ENCODE assay signal across 16 cellular contexts in the genomic region with DNA sequence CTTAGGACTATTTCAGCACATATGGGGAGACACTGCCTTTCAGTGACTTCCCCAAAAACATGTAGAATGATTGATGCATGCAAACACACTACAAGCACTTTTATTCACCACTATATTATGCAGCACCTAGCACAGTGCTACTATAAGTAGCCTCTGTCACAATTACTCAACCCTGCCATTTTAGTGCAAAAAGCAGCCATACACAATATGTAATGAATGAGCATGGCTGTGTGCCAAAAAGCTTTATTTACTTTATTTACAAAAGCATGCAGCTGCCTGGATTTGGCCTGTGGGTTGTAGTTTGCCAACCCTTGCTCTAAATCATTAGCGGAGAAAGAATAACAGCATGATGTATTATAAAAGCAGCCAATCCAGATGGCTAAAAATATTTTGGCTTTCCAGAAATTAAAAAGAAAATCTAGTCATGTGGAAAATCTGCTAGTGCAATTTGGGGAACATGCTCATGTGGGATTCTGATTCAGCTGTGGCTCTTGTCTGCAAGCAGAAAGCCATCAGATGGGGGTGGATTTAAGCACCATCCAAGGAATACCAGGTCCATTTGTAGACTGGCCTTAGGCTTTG.
DNase-seq lines count a peak whose midpoint lies in the region; ATAC-seq and TF ChIP-seq lines count a peak whose summit lies in the region.
"Had no signal": no experiment of that assay in that cellular context is flagged by ENCODE, and none has a peak within 500 bp of the region (broad histone marks: within the 10 kb centered on the region; RNA-seq: fewer than 3 reads in every experiment).

No MANE protein-coding gene starts in this region.

- H2AFZ ChIP-seq in Karpas-422 (ENCODE audit: low read length) (no peak overlapping the region), PC-3 (ENCODE audit: low read length) (no peak overlapping the region)

- DNase-seq in A673 (ENCODE audit: low spot score) (peak; percentile 5), Karpas-422 (peak; percentile 70), NCI-H2107 (lab: John Stamatoyannopoulos, UW) (peak; percentile 61), PC-3 (peak; percentile 72), GM19240 (ENCODE audit: insufficient read length, low spot score) (no peak), HCEC 1CT (no peak)
- no peak for DNase-seq in activated CD4-positive, alpha-beta memory T cell treated with anti-CD3 and anti-CD28 coated beads for 36 hours
- DNase-seq: cortex of kidney, gastrocnemius medialis, GDM1, natural killer cell, transverse colon had no signal

- H3K27ac ChIP-seq in A673 (ENCODE audit: low read depth, low read length, poor library complexity, severe bottlenecking) (no peak overlapping the region), Karpas-422 (ENCODE audit: low read length) (no peak overlapping the region), PC-3 (ENCODE audit: low read length) (no peak overlapping the region)
- H3K27ac ChIP-seq: gastrocnemius medialis, skin epidermis, transverse colon had no signal

- no peaks in the 10 kb centered on the region for H3F3A ChIP-seq in PC-3 (ENCODE audit: low read length, unreplicated experiment)

- BruUV-seq in A673 (replicated peaks; lab: Mats Ljungman, UMichigan) (no TSS peak), PC-3 (replicated peaks; lab: Mats Ljungman, UMichigan) (no TSS peak)

- CTCF ChIA-PET in A673 (lab: Charles Lee) = no interaction called here
- CTCF ChIA-PET in PC-3 (lab: Charles Lee) = no interaction called here
- CTCF ChIA-PET in activated CD4-positive, alpha-beta memory T cell treated with anti-CD3 and anti-CD28 coated beads for 36 hours (lab: Charles Lee) = no interaction called here

- no peak overlapping the region for H3K27ac Mint-ChIP-seq in activated CD4-positive, alpha-beta memory T cell treated with anti-CD3 and anti-CD28 coated beads for 36 hours
- H3K27ac Mint-ChIP-seq: natural killer cell; T-helper 2 cell treated with Interferon-gamma antibody and Interleukin-4, amounts not matched to agents 5 μg/mL and 100 μg/mL, for 36 hours had no signal

- H3K4me1 ChIP-seq in A673 (ENCODE audit: insufficient read depth, low read length, poor library complexity, severe bottlenecking) (no peaks in the 10 kb centered on the region), Karpas-422 (ENCODE audit: low read length) (peaks cover 14% of the 10 kb centered on the region), PC-3 (ENCODE audit: insufficient read depth, low read length) (peaks cover 39% of the 10 kb centered on the region)
- H3K4me1 ChIP-seq: gastrocnemius medialis had no signal

- no peaks in the 10 kb centered on the region for H3K36me3 Mint-ChIP-seq in activated CD4-positive, alpha-beta memory T cell treated with anti-CD3 and anti-CD28 coated beads for 36 hours
- H3K36me3 Mint-ChIP-seq: natural killer cell had no signal

- H3K79me2 ChIP-seq in Karpas-422 (ENCODE audit: low read length) (no peaks in the 10 kb centered on the region), PC-3 (ENCODE audit: low read length) (no peaks in the 10 kb centered on the region)

- peak overlapping the region; percentile 45 for H3K4me2 ChIP-seq in Karpas-422 (ENCODE audit: low read depth, low read length, poor library complexity, severe bottlenecking)
- no peak overlapping the region for H3K4me2 ChIP-seq in PC-3 (ENCODE audit: low read length)

- no peaks in the 10 kb centered on the region for H3K27me3 ChIP-seq in A673 (replicated peaks; ENCODE audit: insufficient read depth, low read depth, low read length, poor library complexity)
- no peaks in the 10 kb centered on the region for H3K27me3 ChIP-seq in Karpas-422 (ENCODE audit: low read length)
- H3K27me3 ChIP-seq in PC-3 (ENCODE audit: low read length) = no peaks in the 10 kb centered on the region
- H3K27me3 ChIP-seq: gastrocnemius medialis, transverse colon had no signal

- TF ChIP-seq CTCF in A673 (conservative IDR thresholded peaks at IDR 0.05; ENCODE audit: low read depth, low read length) = no peak
- TF ChIP-seq CTCF in PC-3 (conservative IDR thresholded peaks at IDR 0.05; ENCODE audit: low read depth, low read length) = no peak

- H4K20me1 ChIP-seq in Karpas-422 (ENCODE audit: insufficient read depth, low read depth, low read length) (no peaks in the 10 kb centered on the region), PC-3 (ENCODE audit: low read length) (no peaks in the 10 kb centered on the region)

- H3K9me3 ChIP-seq in A673 (ENCODE audit: low read depth, low read length, poor library complexity, severe bottlenecking) (no peaks in the 10 kb centered on the region), Karpas-422 (ENCODE audit: low read length) (no peaks in the 10 kb centered on the region), PC-3 (ENCODE audit: low read length) (no peaks in the 10 kb centered on the region)
- H3K9me3 ChIP-seq: gastrocnemius medialis, transverse colon had no signal

- H3K4me3 ChIP-seq in A673 (ENCODE audit: low read depth, low read length, poor library complexity, severe bottlenecking) (no peak overlapping the region), Karpas-422 (ENCODE audit: low read length) (0 out of 2 replicates have a peak overlapping the region, but pooled peaks have one; percentile 1), PC-3 (ENCODE audit: low read length) (no peak overlapping the region)
- H3K4me3 ChIP-seq: gastrocnemius medialis, skin epidermis, transverse colon had no signal

- H3K9me2 ChIP-seq in Karpas-422 (replicated peaks; ENCODE audit: insufficient read depth, low read length) (no peaks in the 10 kb centered on the region), PC-3 (replicated peaks; ENCODE audit: low read length) (no peaks in the 10 kb centered on the region)

- H3K9ac ChIP-seq in Karpas-422 (ENCODE audit: low read length) (no peak overlapping the region), PC-3 (ENCODE audit: low read length) (no peak overlapping the region)

- POLR2A ChIA-PET in A673 (lab: Charles Lee; ENCODE audit: low non-redundant PET) = no interaction called here
- POLR2A ChIA-PET in PC-3 (lab: Charles Lee; ENCODE audit: unreplicated experiment) = interaction anchor here (0.6 kb wide), 1 partner anchor 16 kb away, joined by 3 read pairs; no protein-coding TSS in a partner anchor
- POLR2A ChIA-PET in activated CD4-positive, alpha-beta memory T cell treated with anti-CD3 and anti-CD28 coated beads for 36 hours (lab: Charles Lee) = no interaction called here

- no peak for ATAC-seq in PC-3
- no peak for ATAC-seq in GM18502 (IDR thresholded peaks at IDR 0.05; ENCODE audit: poor library complexity, unreplicated experiment)
- ATAC-seq: gastrocnemius medialis, natural killer cell, Panc1 had no signal

- intact Hi-C loops in A673 (cut with micrococcal nuclease; ENCODE audit: unreplicated experiment) (no loop called here), PC-3 (cut with micrococcal nuclease) (loop anchor here (5.0 kb wide), 1 partner anchor 106 kb away; no protein-coding TSS in a partner anchor)
- intact Hi-C loops in activated CD4-positive, alpha-beta memory T cell treated with anti-CD3 and anti-CD28 coated beads for 36 hours (cut with micrococcal nuclease) = no loop called here

- peaks cover 2% of the 10 kb centered on the region for H3K27me3 Mint-ChIP-seq in activated CD4-positive, alpha-beta memory T cell treated with anti-CD3 and anti-CD28 coated beads for 36 hours

- H3K4me1 Mint-ChIP-seq in activated CD4-positive, alpha-beta memory T cell treated with anti-CD3 and anti-CD28 coated beads for 36 hours (ENCODE audit: low read depth) = peaks cover 8% of the 10 kb centered on the region

- no peaks in the 10 kb centered on the region for H3K36me3 ChIP-seq in A673 (ENCODE audit: insufficient read depth, low read length, poor library complexity, severe bottlenecking)
- no peaks in the 10 kb centered on the region for H3K36me3 ChIP-seq in Karpas-422 (ENCODE audit: insufficient read depth, low read length)
- no peaks in the 10 kb centered on the region for H3K36me3 ChIP-seq in PC-3 (ENCODE audit: low read depth, low read length)
- H3K36me3 ChIP-seq: gastrocnemius medialis, transverse colon had no signal

- H3K9me3 Mint-ChIP-seq in activated CD4-positive, alpha-beta memory T cell treated with anti-CD3 and anti-CD28 coated beads for 36 hours = no peaks in the 10 kb centered on the region
- H3K9me3 Mint-ChIP-seq: natural killer cell; T-helper 2 cell treated with Interferon-gamma antibody and Interleukin-4, amounts not matched to agents 5 μg/mL and 100 μg/mL, for 36 hours had no signal

- H3K4me3 Mint-ChIP-seq in activated CD4-positive, alpha-beta memory T cell treated with anti-CD3 and anti-CD28 coated beads for 36 hours = no peak overlapping the region
- H3K4me3 Mint-ChIP-seq: natural killer cell; T-helper 2 cell treated with Interferon-gamma antibody and Interleukin-4, amounts not matched to agents 5 μg/mL and 100 μg/mL, for 36 hours had no signal

Comparison
In these comparisons a context has a peak if more than half of its experiments do, and no peak if none do; other contexts are left out.
1. DNase-seq: peak in A673 (single experiment), Karpas-422 (single experiment), NCI-H2107 (single experiment) and PC-3 (single experiment); none in GM19240 (single experiment), activated CD4-positive, alpha-beta memory T cell treated with anti-CD3 and anti-CD28 coated beads for 36 hours (single experiment) and HCEC 1CT (single experiment).